Comparison of ENCODE assay signal across 9 cellular contexts in the genomic region with DNA sequence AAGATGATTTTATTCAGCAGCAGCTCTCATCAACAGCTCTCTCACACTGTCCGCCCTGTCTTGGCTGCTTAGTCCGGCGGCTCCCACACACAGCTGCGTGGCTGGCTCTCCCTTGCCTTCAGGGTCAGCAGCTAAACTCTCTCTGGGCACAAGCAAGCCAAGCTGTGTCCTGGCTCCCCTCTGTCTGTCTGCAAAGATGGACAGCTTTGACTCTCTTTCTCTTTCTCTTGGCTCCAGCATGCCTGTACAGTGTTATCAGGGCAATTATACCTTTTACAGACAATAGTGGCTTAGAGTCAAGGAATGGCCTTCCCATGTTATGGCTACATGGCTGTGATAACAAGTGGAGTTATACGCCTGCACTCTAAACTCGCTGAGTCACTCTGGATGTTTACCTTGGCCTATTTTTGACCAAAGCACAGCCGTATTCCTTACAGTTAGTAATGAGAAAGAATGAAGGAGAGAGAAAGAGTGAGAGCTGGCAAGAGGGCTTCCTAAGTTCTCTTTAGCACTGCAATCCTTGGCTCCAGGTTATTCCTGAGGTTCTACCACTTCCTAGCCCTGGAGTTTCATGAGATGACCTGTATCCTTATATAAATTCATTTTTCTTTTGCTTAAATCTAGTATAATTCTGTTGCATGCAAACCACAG. TPM values are rescaled to one million over a fixed set of nuclear protein-coding genes. Genes with fewer than 3 reads are reported as not detected.
DNase-seq lines count a peak whose midpoint lies in the region; ATAC-seq, FAIRE-seq and TF ChIP-seq lines count a peak whose summit lies in the region.
"Had no signal": no experiment of that assay in that cellular context is flagged by ENCODE, and none has a peak within 500 bp of the region (broad histone marks: within the 10 kb centered on the region; RNA-seq: fewer than 3 reads in every experiment).

No MANE protein-coding gene starts in this region.

- no TSS peak for BruUV-seq in K562 (replicated peaks; lab: Mats Ljungman, UMichigan)

- H3K4me2 ChIP-seq in K562 (ENCODE audit: insufficient read depth, low read length) (peak overlapping the region; percentile 81), Karpas-422 (ENCODE audit: low read depth, low read length, poor library complexity, severe bottlenecking) (no peak overlapping the region)

- peak; percentile 91 for FAIRE-seq in K562 (lab: Jason Lieb, UNC)

- H3K9me3 Mint-ChIP-seq in stimulated activated effector memory CD8-positive, alpha-beta T cell treated with anti-CD3 and anti-CD28 coated beads, Interleukin-12 subunit alpha, Interleukin-12 subunit beta, amount 100 ng/mL, for 72 hours = no peaks in the 10 kb centered on the region
- peaks cover 0 to 4% of the 10 kb centered on the region in 2 donors for H3K9me3 Mint-ChIP-seq in stimulated activated naive CD8-positive, alpha-beta T cell treated with anti-CD3 and anti-CD28 coated beads, Interleukin-15, amount 100 ng/mL, for 72 hours

- POLR2A ChIA-PET in K562 (lab: Yijun Ruan, JAX) = interaction anchor here (0.6 to 2.7 kb wide), 14 partner anchors 10 to 447 kb away, joined by 3 to 11 read pairs (median 4); partner anchors contain the start of genes MUTYH, TOE1 and UROD

- H3K36me3 Mint-ChIP-seq in stimulated activated effector memory CD8-positive, alpha-beta T cell treated with anti-CD3 and anti-CD28 coated beads, Interleukin-12 subunit alpha, Interleukin-12 subunit beta, amount 100 ng/mL, for 72 hours = no peaks in the 10 kb centered on the region

- H3K4me3 ChIP-seq in K562 (peak overlapping the region; percentile 8; the same call in 1 of the 2 replicates), Karpas-422 (ENCODE audit: low read length) (no peak overlapping the region)

- 0% methylated on average over 7 of the region's 7 CpGs for WGBS in K562 (ENCODE audit: insufficient coverage, low coverage, missing lambda C conversion rate)

- no peak for TF ChIP-seq POLR2A in K562 (conservative IDR thresholded peaks at IDR 0.05)

- H3K4me1 ChIP-seq in K562 (replicated peaks in 1 of 2; ENCODE audit: control insufficient read depth in 2 of 2, insufficient read depth in 2 of 2, low read length in 2 of 2) (peaks cover 8 to 27% of the 10 kb centered on the region in 2 experiments), Karpas-422 (ENCODE audit: low read length) (no peaks in the 10 kb centered on the region)

- peak; percentile 70 for DNase-seq in HT1080 (ENCODE audit: low read depth)
- peak in 3 of 4 experiments; percentile 17 to 89 (median 44) for DNase-seq in K562 (ENCODE audit: extremely low read depth in 1 of 4, low spot score in 3 of 4)
- no peak for DNase-seq in stimulated activated effector memory CD8-positive, alpha-beta T cell treated with anti-CD3 and anti-CD28 coated beads, Interleukin-12 subunit alpha, Interleukin-12 subunit beta, amount 100 ng/mL, for 72 hours (ENCODE audit: low spot score in 2 of 2)
- no peak for DNase-seq in UCSD-AML1 (lab: John Stamatoyannopoulos, UW; ENCODE audit: unreplicated experiment)
- no peak for DNase-seq in stimulated activated naive CD8-positive, alpha-beta T cell treated with anti-CD3 and anti-CD28 coated beads, Interleukin-15, amount 100 ng/mL, for 72 hours
- DNase-seq in NCI-H1105 treated with DMSO at 0.1 percent for 48 hours (lab: John Stamatoyannopoulos, UW) = no peak
- no peak for DNase-seq in Karpas-422
- DNase-seq: activated T-cell treated with anti-CD3 and anti-CD28 coated beads, Interleukin-2, amount 50 U/mL, for 48 hours had no signal

- ATAC-seq in K562 = peak; percentile 92
- no peak for ATAC-seq in stimulated activated effector memory CD8-positive, alpha-beta T cell treated with anti-CD3 and anti-CD28 coated beads, Interleukin-12 subunit alpha, Interleukin-12 subunit beta, amount 100 ng/mL, for 72 hours
- ATAC-seq in stimulated activated naive CD8-positive, alpha-beta T cell treated with anti-CD3 and anti-CD28 coated beads, Interleukin-15, amount 100 ng/mL, for 72 hours = no peak

- H3K27me3 Mint-ChIP-seq in stimulated activated naive CD8-positive, alpha-beta T cell treated with anti-CD3 and anti-CD28 coated beads, Interleukin-15, amount 100 ng/mL, for 72 hours = no peaks in the 10 kb centered on the region

- in situ Hi-C loops in K562 (cut with MboI) = no loop called here

- peaks cover 0 to 12% of the 10 kb centered on the region in 2 experiments; a peak in 1 of 5 replicates for H3K27me3 ChIP-seq in K562 (ENCODE audit: control insufficient read depth in 2 of 2, insufficient read depth in 2 of 2, low read length in 2 of 2)
- H3K27me3 ChIP-seq in layer of hippocampus (ENCODE audit: control insufficient read depth, insufficient read depth, low read length) = no peaks in the 10 kb centered on the region
- no peaks in the 10 kb centered on the region for H3K27me3 ChIP-seq in Karpas-422 (ENCODE audit: low read length)

- H3K9me3 ChIP-seq in K562 (replicated peaks; ENCODE audit: control insufficient read depth, insufficient read depth, low read depth, low read length) (no peaks in the 10 kb centered on the region), Karpas-422 (ENCODE audit: low read length) (no peaks in the 10 kb centered on the region)

- peak; percentile 8 to 38; a peak in 2 of 4 replicates for TF ChIP-seq RAD21 in K562 (CRISPR knock-in tag; conservative IDR thresholded peaks at IDR 0.05 in 1 of 2, IDR thresholded peaks at IDR 0.05 in 1 of 2)

- no peaks in the 10 kb centered on the region for H3K4me1 Mint-ChIP-seq in stimulated activated effector memory CD8-positive, alpha-beta T cell treated with anti-CD3 and anti-CD28 coated beads, Interleukin-12 subunit alpha, Interleukin-12 subunit beta, amount 100 ng/mL, for 72 hours
- H3K4me1 Mint-ChIP-seq in stimulated activated naive CD8-positive, alpha-beta T cell treated with anti-CD3 and anti-CD28 coated beads, Interleukin-15, amount 100 ng/mL, for 72 hours = no peaks in the 10 kb centered on the region

- peak; percentile 83 for TF ChIP-seq EP300 in K562 (IDR thresholded peaks at IDR 0.05; ENCODE audit: low read length)

- H4K20me1 ChIP-seq in K562 (replicated peaks; ENCODE audit: control insufficient read depth, insufficient read depth, low read length) (no peaks in the 10 kb centered on the region), Karpas-422 (ENCODE audit: insufficient read depth, low read depth, low read length) (no peaks in the 10 kb centered on the region)

- H3K27ac ChIP-seq in K562 (ENCODE audit: extremely low read depth, low read depth, low read length) (peak overlapping the region; percentile 71), layer of hippocampus (ENCODE audit: low read depth, low read length) (peak overlapping the region; percentile 6), Karpas-422 (ENCODE audit: low read length) (no peak overlapping the region)

- intact Hi-C loops in K562 (cut with micrococcal nuclease) = no loop called here

- H3K9me2 ChIP-seq in Karpas-422 (replicated peaks; ENCODE audit: insufficient read depth, low read length) = no peaks in the 10 kb centered on the region

- H3K9me1 ChIP-seq in K562 (ENCODE audit: control insufficient read depth, insufficient read depth, low read length) = no peaks in the 10 kb centered on the region

- H3K9ac ChIP-seq in K562 (ENCODE audit: insufficient read depth in 1 of 2, low read depth in 2 of 2, low read length in 2 of 2) (peak overlapping the region; percentile 58 to 79), Karpas-422 (ENCODE audit: low read length) (no peak overlapping the region)

- CTCF ChIA-PET in K562 (lab: Yijun Ruan, JAX; ENCODE audit: low intra/inter-chr PET ratio) = no interaction called here

- no peak for TF ChIP-seq CTCF in K562 (IDR thresholded peaks at IDR 0.05 in 2 of 3, conservative IDR thresholded peaks at IDR 0.05 in 1 of 3; ENCODE audit: insufficient read depth in 2 of 3, low read depth in 1 of 3, low read length in 3 of 3)

- no peaks in the 10 kb centered on the region for H3K36me3 ChIP-seq in K562 (ENCODE audit: control insufficient read depth, insufficient read depth, low read length)
- H3K36me3 ChIP-seq in Karpas-422 (ENCODE audit: insufficient read depth, low read length) = no peaks in the 10 kb centered on the region

- H3K4me3 Mint-ChIP-seq in stimulated activated effector memory CD8-positive, alpha-beta T cell treated with anti-CD3 and anti-CD28 coated beads, Interleukin-12 subunit alpha, Interleukin-12 subunit beta, amount 100 ng/mL, for 72 hours = no peak overlapping the region
- no peak overlapping the region for H3K4me3 Mint-ChIP-seq in stimulated activated naive CD8-positive, alpha-beta T cell treated with anti-CD3 and anti-CD28 coated beads, Interleukin-15, amount 100 ng/mL, for 72 hours

- H2AFZ ChIP-seq in K562 (ENCODE audit: low read depth, low read length) (peak overlapping the region; percentile 90), Karpas-422 (ENCODE audit: low read length) (no peak overlapping the region)

- no peaks in the 10 kb centered on the region for H3K79me2 ChIP-seq in K562 (ENCODE audit: control insufficient read depth, insufficient read depth, low read length)
- H3K79me2 ChIP-seq in Karpas-422 (ENCODE audit: low read length) = no peaks in the 10 kb centered on the region

- H3K27ac Mint-ChIP-seq in stimulated activated effector memory CD8-positive, alpha-beta T cell treated with anti-CD3 and anti-CD28 coated beads, Interleukin-12 subunit alpha, Interleukin-12 subunit beta, amount 100 ng/mL, for 72 hours = peak overlapping the region; percentile 55
- H3K27ac Mint-ChIP-seq in stimulated activated naive CD8-positive, alpha-beta T cell treated with anti-CD3 and anti-CD28 coated beads, Interleukin-15, amount 100 ng/mL, for 72 hours = no peak overlapping the region

RNA-seq across cellular contexts. Expression of gene ZSWIM5, which starts 59.9 kb away (rescaled TPM):
- 0.03 TPM in 1 of 2 replicates, not detected in the other for total RNA-seq in HT1080 (2014; rRNA removed; shearing (Covaris generic))
- 0.01 and 0.06 TPM in 2 replicates for polyA plus RNA-seq in HT1080 (2015; cell fraction: cytosol; rRNA removed)
- polyA plus RNA-seq in HT1080 (2015; cell fraction: nucleus; rRNA removed) = 0.04 and 0.14 TPM in 2 replicates
- 0.05 TPM in 1 of 2 replicates, not detected in the other for total RNA-seq in K562 (2011; cell fraction: chromatin; rRNA removed; ENCODE audit: low replicate concordance)
- 0.17 TPM in 1 of 2 replicates, not detected in the other for total RNA-seq in K562 (2011; cell fraction: nucleolus; rRNA removed)
- not detected in 2 replicates for total RNA-seq in K562 (2011; cell fraction: nucleoplasm; rRNA removed)
- under 0.01 and 0.08 TPM in 2 replicates for total RNA-seq in K562 (2014; rRNA removed)
- total RNA-seq in K562 (2014; rRNA removed; fragmentation: Illumina TruSeq; extraction: Trizol) = 0.04 TPM in 1 of 2 replicates, not detected in the other
- total RNA-seq in K562 (2015; rRNA removed; fragmentation: Illumina TruSeq; extraction: Trizol) = 0.04 TPM in 2 replicates
- 0.07 and 0.22 TPM in 2 replicates for total RNA-seq in K562 (2021)
- polyA plus RNA-seq in K562 (2011; rRNA removed) = 0.01 TPM in 1 of 2 replicates, not detected in the other
- polyA plus RNA-seq in K562 (2011; cell fraction: cytosol; rRNA removed) = 0.03 and 0.04 TPM in 2 replicates
- 0.03 and 0.06 TPM in 2 replicates for polyA plus RNA-seq in K562 (2011; cell fraction: nucleus; rRNA removed)
- polyA plus RNA-seq in K562 (2012) = 0.07 and 0.26 TPM in 2 replicates
- 0.03 TPM in 1 of 2 replicates, not detected in the other for polyA plus RNA-seq in K562 (2014; fragmentation: Illumina TruSeq; extraction: Trizol)
- not detected for polyA plus RNA-seq in K562 (2014; fragmentation: Nextera tagmentation; extraction: Ambion mirVana)
- 0.03 TPM in 1 of 2 replicates, not detected in the other for polyA plus RNA-seq in K562 (2014; rRNA removed)
- polyA minus RNA-seq in K562 (2011; rRNA and poly(A)+ RNA removed) = 0.11 and 0.12 TPM in 2 replicates
- polyA minus RNA-seq in K562 (2011; cell fraction: cytosol; rRNA and poly(A)+ RNA removed) = not detected in 2 replicates
- polyA minus RNA-seq in K562 (2011; cell fraction: nucleus; rRNA and poly(A)+ RNA removed) = under 0.01 and 0.13 TPM in 2 replicates
- total RNA-seq in Karpas-422 (2014; rRNA removed; shearing (Covaris generic); ENCODE audit: low replicate concordance) = 0.04 TPM in 2 replicates

Comparison
In these comparisons a context has a peak if more than half of its experiments do, and no peak if none do; other contexts are left out.
1. DNase-seq: peak in HT1080 (single experiment) and K562 (3 of 4); none in stimulated activated effector memory CD8-positive, alpha-beta T cell treated with anti-CD3 and anti-CD28 coated beads, Interleukin-12 subunit alpha, Interleukin-12 subunit beta, amount 100 ng/mL, for 72 hours (0 of 2), UCSD-AML1 (single experiment), stimulated activated naive CD8-positive, alpha-beta T cell treated with anti-CD3 and anti-CD28 coated beads, Interleukin-15, amount 100 ng/mL, for 72 hours (0 of 2), NCI-H1105 treated with DMSO at 0.1 percent for 48 hours (single experiment) and Karpas-422 (single experiment).